9 cellular contexts compared by ENCODE assay signal in genomic region chr10:70903262-70903921, GRCh38. TPM values are rescaled to one million over a fixed set of nuclear protein-coding genes. Genes with fewer than 3 reads are reported as not detected.
DNase-seq lines count a peak whose midpoint lies in the region; ATAC-seq and TF ChIP-seq lines count a peak whose summit lies in the region.
"Had no signal": no experiment of that assay in that cellular context is flagged by ENCODE, and none has a peak within 500 bp of the region (broad histone marks: within the 10 kb centered on the region; RNA-seq: fewer than 3 reads in every experiment).

No MANE protein-coding gene starts in this region.

- ATAC-seq in RWPE2 (ENCODE audit: low read depth) (0 out of 3 replicates have a peak, but pooled peaks have one; percentile 30), GM21528 (IDR thresholded peaks at IDR 0.05; ENCODE audit: low FRiP score, unreplicated experiment) (no peak), HG02588 (IDR thresholded peaks at IDR 0.05; ENCODE audit: unreplicated experiment) (no peak)
- peak; percentile 19 to 43 for ATAC-seq in stimulated activated naive B cell treated with anti-CD40 and anti-IgM and Interleukin-4, amounts not matched to agents 10 μg/mL and 1 μg/mL and 100 μg/mL, for 72 hours (replicated peaks)

- TF ChIP-seq CTCF in RWPE2 (IDR thresholded peaks at IDR 0.05; ENCODE audit: poor library complexity, severe bottlenecking), result peak; percentile 75

- H3K4me3 Mint-ChIP-seq in stimulated activated naive B cell treated with anti-CD40 and anti-IgM and Interleukin-4, amounts not matched to agents 10 μg/mL and 1 μg/mL and 100 μg/mL, for 72 hours, result no peak overlapping the region
- H3K4me3 Mint-ChIP-seq: naive B cell had no signal

- H3K27ac Mint-ChIP-seq in stimulated activated naive B cell treated with anti-CD40 and anti-IgM and Interleukin-4, amounts not matched to agents 10 μg/mL and 1 μg/mL and 100 μg/mL, for 72 hours, result no peak overlapping the region
- H3K27ac Mint-ChIP-seq: naive B cell had no signal

- DNase-seq in COLO829 (ENCODE audit: low spot score) (peak; percentile 28), H4 (ENCODE audit: low spot score) (peak; percentile 45), RWPE2 (ENCODE audit: low spot score) (no peak), cerebellar cortex (ENCODE audit: low spot score) (peak; percentile 77), kidney tubule cell (ENCODE audit: low spot score) (peak; percentile 50)
- DNase-seq in stimulated activated naive B cell treated with anti-CD40 and anti-IgM and Interleukin-4, amounts not matched to agents 10 μg/mL and 1 μg/mL and 100 μg/mL, for 72 hours, result no peak
- DNase-seq: naive B cell had no signal

- H3K4me1 ChIP-seq in RWPE2 (ENCODE audit: insufficient read depth, poor library complexity, severe bottlenecking), result peaks cover 3% of the 10 kb centered on the region

- H3K4me1 Mint-ChIP-seq in stimulated activated naive B cell treated with anti-CD40 and anti-IgM and Interleukin-4, amounts not matched to agents 10 μg/mL and 1 μg/mL and 100 μg/mL, for 72 hours, result peaks cover 0 to 2% of the 10 kb centered on the region in 2 donors
- H3K4me1 Mint-ChIP-seq: naive B cell had no signal

- no peaks in the 10 kb centered on the region for H3K9me3 ChIP-seq in RWPE2 (ENCODE audit: severe bottlenecking)

- H3K27me3 Mint-ChIP-seq in stimulated activated naive B cell treated with anti-CD40 and anti-IgM and Interleukin-4, amounts not matched to agents 10 μg/mL and 1 μg/mL and 100 μg/mL, for 72 hours, result peaks cover 19 to 22% of the 10 kb centered on the region in 2 donors

- H3K36me3 Mint-ChIP-seq in stimulated activated naive B cell treated with anti-CD40 and anti-IgM and Interleukin-4, amounts not matched to agents 10 μg/mL and 1 μg/mL and 100 μg/mL, for 72 hours, result no peaks in the 10 kb centered on the region
- H3K36me3 Mint-ChIP-seq: naive B cell had no signal

- no peak overlapping the region for H3K4me3 ChIP-seq in RWPE2 (ENCODE audit: severe bottlenecking)

- H3K27me3 ChIP-seq in RWPE2 (ENCODE audit: insufficient read depth, poor library complexity, severe bottlenecking), result no peaks in the 10 kb centered on the region

- H3K9me3 Mint-ChIP-seq in stimulated activated naive B cell treated with anti-CD40 and anti-IgM and Interleukin-4, amounts not matched to agents 10 μg/mL and 1 μg/mL and 100 μg/mL, for 72 hours, result no peaks in the 10 kb centered on the region
- H3K9me3 Mint-ChIP-seq: naive B cell had no signal

- H3K36me3 ChIP-seq in RWPE2 (ENCODE audit: low read depth), result no peaks in the 10 kb centered on the region

- H3K27ac ChIP-seq in RWPE2 (ENCODE audit: poor library complexity, severe bottlenecking), result no peak overlapping the region

RNA-seq across cellular contexts. Expression of gene PCBD1, which starts 15.0 kb away (rescaled TPM):
- 18.8 and 22.2 TPM in 2 replicates for total RNA-seq in H4 (2014; rRNA removed; shearing (Covaris generic))

Comparison
In these comparisons a context has a peak if more than half of its experiments do, and no peak if none do; other contexts are left out.
1. DNase-seq: peak in COLO829 (single experiment), H4 (single experiment), cerebellar cortex (single experiment) and kidney tubule cell (single experiment); none in RWPE2 (single experiment) and stimulated activated naive B cell treated with anti-CD40 and anti-IgM and Interleukin-4, amounts not matched to agents 10 μg/mL and 1 μg/mL and 100 μg/mL, for 72 hours (single experiment).
2. ATAC-seq: peak in RWPE2 (single experiment) and stimulated activated naive B cell treated with anti-CD40 and anti-IgM and Interleukin-4, amounts not matched to agents 10 μg/mL and 1 μg/mL and 100 μg/mL, for 72 hours (2 of 2); none in GM21528 (single experiment) and HG02588 (single experiment).